10 cellular contexts compared by ENCODE assay signal in the genomic region with DNA sequence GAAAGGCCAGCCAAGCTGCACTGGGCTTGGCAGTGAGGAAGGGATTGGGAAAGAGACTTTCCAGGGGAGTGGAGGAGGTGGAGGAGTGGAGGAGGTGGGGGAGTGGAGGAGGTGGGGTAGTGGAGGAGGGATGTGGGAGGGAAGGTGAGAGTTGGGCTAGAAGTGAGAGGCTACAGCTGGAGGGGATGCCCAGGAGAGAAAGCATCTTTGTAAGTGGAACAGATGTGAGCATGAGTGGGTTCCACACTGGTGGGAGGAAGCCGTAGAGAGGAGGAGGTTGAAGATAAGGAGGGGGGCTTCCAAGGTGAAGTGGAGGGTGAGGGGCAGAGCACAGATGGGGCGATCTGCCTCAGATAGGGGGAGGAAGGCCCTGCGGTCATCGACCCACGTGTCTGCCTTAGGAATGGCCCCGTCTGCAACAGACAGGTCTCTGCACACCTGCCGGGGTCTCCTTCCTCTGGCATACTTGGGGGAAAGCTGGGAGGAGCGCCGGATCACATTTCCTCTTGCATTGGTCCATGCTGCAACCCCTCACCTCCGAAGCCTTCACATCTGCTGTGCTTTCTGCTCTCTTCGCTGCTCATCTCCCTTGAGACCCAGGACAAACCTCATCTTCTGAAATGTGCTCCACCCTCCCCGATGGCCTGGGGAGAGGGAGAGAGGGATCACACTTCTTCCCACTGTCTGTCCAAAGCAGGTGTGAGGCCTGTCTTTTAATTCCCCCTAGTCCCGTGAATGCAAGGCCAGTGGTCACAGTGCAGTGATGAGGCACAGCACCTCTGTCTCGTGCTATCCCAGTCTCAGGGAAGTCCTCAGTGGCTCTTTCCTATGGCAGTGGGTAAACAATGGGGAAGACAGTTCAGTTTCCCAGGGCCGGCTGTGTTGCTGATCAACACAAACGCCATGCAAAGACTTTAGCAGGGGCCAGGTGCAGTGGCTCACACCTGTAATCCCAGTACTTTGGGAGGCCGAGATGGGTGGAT. TPM values are rescaled to one million over a fixed set of nuclear protein-coding genes. Genes with fewer than 3 reads are reported as not detected.
A peak's percentile ranks its signal among the peaks of the same experiment; 100 is the strongest.
DNase-seq lines count a peak whose midpoint lies in the region; ATAC-seq and TF ChIP-seq lines count a peak whose summit lies in the region.
"Had no signal": no experiment of that assay in that cellular context is flagged by ENCODE, and none has a peak within 500 bp of the region (broad histone marks: within the 10 kb centered on the region; RNA-seq: fewer than 3 reads in every experiment).

No MANE protein-coding gene starts in this region.

- H3K4me1 Mint-ChIP-seq in activated CD8-positive, alpha-beta T cell treated with anti-CD3 and anti-CD28 coated beads for 36 hours (ENCODE audit: low read depth): peaks cover 24% of the 10 kb centered on the region

- H3K79me2 ChIP-seq in OCI-LY7 (ENCODE audit: insufficient read depth, low read depth, low read length): no peaks in the 10 kb centered on the region

- no peak overlapping the region for H3K9ac ChIP-seq in BLaER1

- no peaks in the 10 kb centered on the region for H3K27me3 ChIP-seq in BLaER1
- H3K27me3 ChIP-seq in left lung: peaks cover 0 to 30% of the 10 kb centered on the region in 2 donors

- POLR2A ChIA-PET in activated CD8-positive, alpha-beta T cell treated with anti-CD3 and anti-CD28 coated beads for 36 hours (lab: Charles Lee): interaction anchor here (0.7 to 1.8 kb wide), 3 partner anchors 10 to 14 kb away, joined by 3 to 5 read pairs (median 4); no protein-coding TSS in a partner anchor
- POLR2A ChIA-PET in OCI-LY7 (lab: Charles Lee): no interaction called here

- CTCF ChIA-PET in activated CD8-positive, alpha-beta T cell treated with anti-CD3 and anti-CD28 coated beads for 36 hours (lab: Charles Lee): no interaction called here
- CTCF ChIA-PET in OCI-LY7 (lab: Charles Lee; ENCODE audit: unreplicated experiment): no interaction called here

- H3K9me3 Mint-ChIP-seq in activated CD8-positive, alpha-beta T cell treated with anti-CD3 and anti-CD28 coated beads for 36 hours: peaks cover 7% of the 10 kb centered on the region

- H3K36me3 ChIP-seq in BLaER1 (no peaks in the 10 kb centered on the region), left lung (no peaks in the 10 kb centered on the region), OCI-LY7 (ENCODE audit: insufficient read depth, low read length) (no peaks in the 10 kb centered on the region)

- H3K4me3 Mint-ChIP-seq in activated CD8-positive, alpha-beta T cell treated with anti-CD3 and anti-CD28 coated beads for 36 hours: no peak overlapping the region
- H3K4me3 Mint-ChIP-seq: T-helper 2 cell treated with Interferon-gamma antibody and Interleukin-4, amounts not matched to agents 5 μg/mL and 100 μg/mL, for 36 hours had no signal

- H3K27ac Mint-ChIP-seq in activated CD8-positive, alpha-beta T cell treated with anti-CD3 and anti-CD28 coated beads for 36 hours: peak overlapping the region; percentile 75
- H3K27ac Mint-ChIP-seq: T-helper 2 cell treated with Interferon-gamma antibody and Interleukin-4, amounts not matched to agents 5 μg/mL and 100 μg/mL, for 36 hours had no signal

- H3K9me2 ChIP-seq in OCI-LY7 (ENCODE audit: insufficient read depth, low read length): no peaks in the 10 kb centered on the region

- H3K4me3 ChIP-seq in BLaER1: no peak overlapping the region
- H3K4me3 ChIP-seq in GM12865 (ENCODE audit: low read depth, low read length): no peak overlapping the region
- no peak overlapping the region for H3K4me3 ChIP-seq in left lung
- no peak overlapping the region for H3K4me3 ChIP-seq in OCI-LY7 (ENCODE audit: low read depth, low read length, poor library complexity, severe bottlenecking)

- TF ChIP-seq CTCF in GM12865 (IDR thresholded peaks at IDR 0.05; ENCODE audit: insufficient read depth, low read depth, low read length, missing control alignments): no peak
- TF ChIP-seq CTCF in activated CD8-positive, alpha-beta T cell treated with anti-CD3 and anti-CD28 coated beads for 36 hours (IDR thresholded peaks at IDR 0.05): no peak
- TF ChIP-seq CTCF in left lung (IDR thresholded peaks at IDR 0.05): no peak
- TF ChIP-seq CTCF in OCI-LY7 (conservative IDR thresholded peaks at IDR 0.05; ENCODE audit: low read length): no peak

- DNase-seq in GM12865 (ENCODE audit: low read depth) (peak; percentile 38), left lung (no peak), OCI-LY7 (ENCODE audit: low spot score) (no peak)
- no peak for DNase-seq in activated CD8-positive, alpha-beta T cell treated with anti-CD3 and anti-CD28 coated beads for 36 hours
- DNase-seq: hippocampal formation had no signal

- H3K27ac ChIP-seq in BLaER1 (no peak overlapping the region), left lung (no peak overlapping the region), OCI-LY7 (ENCODE audit: low read depth, low read length, poor library complexity, severe bottlenecking) (no peak overlapping the region)

- H3K36me3 Mint-ChIP-seq in activated CD8-positive, alpha-beta T cell treated with anti-CD3 and anti-CD28 coated beads for 36 hours (ENCODE audit: low read depth): peaks cover 3% of the 10 kb centered on the region

- no peaks in the 10 kb centered on the region for H4K20me1 ChIP-seq in BLaER1
- no peaks in the 10 kb centered on the region for H4K20me1 ChIP-seq in OCI-LY7 (ENCODE audit: insufficient read depth, low read length)

- no TSS peak for BruUV-seq in OCI-LY7 (replicated peaks; lab: Mats Ljungman, UMichigan)

- intact Hi-C loops in activated CD8-positive, alpha-beta T cell treated with anti-CD3 and anti-CD28 coated beads for 36 hours (cut with micrococcal nuclease): no loop called here
- intact Hi-C loops in left lung (cut with DNase I) (no loop called here), OCI-LY7 (cut with micrococcal nuclease; ENCODE audit: unreplicated experiment) (no loop called here)

- H3K27me3 Mint-ChIP-seq in activated CD8-positive, alpha-beta T cell treated with anti-CD3 and anti-CD28 coated beads for 36 hours: peaks cover 2% of the 10 kb centered on the region

- H2AFZ ChIP-seq in OCI-LY7 (ENCODE audit: low read length): no peak overlapping the region

- peak overlapping the region; percentile 47 for H3K4me2 ChIP-seq in BLaER1
- H3K4me2 ChIP-seq in OCI-LY7 (ENCODE audit: low read length): no peak overlapping the region

- no peak for ATAC-seq in activated CD8-positive, alpha-beta T cell treated with anti-CD3 and anti-CD28 coated beads for 36 hours
- ATAC-seq in left lung: peak; percentile 59
- no peak for ATAC-seq in GM18519 (IDR thresholded peaks at IDR 0.05; ENCODE audit: low FRiP score, unreplicated experiment)
- no peak for ATAC-seq in HG03354 (IDR thresholded peaks at IDR 0.05; ENCODE audit: poor library complexity, severe bottlenecking, unreplicated experiment)
- no peak for ATAC-seq in HG03457 (IDR thresholded peaks at IDR 0.05; ENCODE audit: unreplicated experiment)

- no peaks in the 10 kb centered on the region; the same call in 1 of the 2 replicates for H3K9me3 ChIP-seq in BLaER1
- H3K9me3 ChIP-seq in left lung: peaks cover 0 to 3% of the 10 kb centered on the region in 2 donors
- H3K9me3 ChIP-seq in OCI-LY7 (ENCODE audit: low read length): no peaks in the 10 kb centered on the region

- H3K4me1 ChIP-seq in BLaER1: peaks cover 14% of the 10 kb centered on the region
- peaks cover 0 to under 1% of the 10 kb centered on the region in 2 donors for H3K4me1 ChIP-seq in left lung
- H3K4me1 ChIP-seq in OCI-LY7 (ENCODE audit: insufficient read depth, low read length, poor library complexity, severe bottlenecking): peaks cover 2% of the 10 kb centered on the region

RNA-seq across cellular contexts. Expression of a gene that starts 48.6 kb away (rescaled TPM):
- total RNA-seq in activated CD8-positive, alpha-beta T cell treated with anti-CD3 and anti-CD28 coated beads for 36 hours: 10 to 100 TPM; 44.9 to 45.1 TPM
- total RNA-seq in left lung: 10 to 100 TPM; 23.5 to 25.3 TPM
- not detected in 2 replicates for total RNA-seq in OCI-LY7 (2014; rRNA removed; shearing (Covaris generic))
- total RNA-seq in OCI-LY7 (2022): not detected in 2 replicates

Comparison
In these comparisons a context has a peak if more than half of its experiments do, and no peak if none do; other contexts are left out.
1. RNA of a gene that starts 48.6 kb away (total RNA-seq): 44.9 to 45.1 TPM in activated CD8-positive, alpha-beta T cell treated with anti-CD3 and anti-CD28 coated beads for 36 hours and 23.5 to 25.3 TPM in left lung; not detected in OCI-LY7; every median in the first group is over 10 times any median in the second.